Comparison of ENCODE assay signal across 21 cellular contexts in the genomic region with DNA sequence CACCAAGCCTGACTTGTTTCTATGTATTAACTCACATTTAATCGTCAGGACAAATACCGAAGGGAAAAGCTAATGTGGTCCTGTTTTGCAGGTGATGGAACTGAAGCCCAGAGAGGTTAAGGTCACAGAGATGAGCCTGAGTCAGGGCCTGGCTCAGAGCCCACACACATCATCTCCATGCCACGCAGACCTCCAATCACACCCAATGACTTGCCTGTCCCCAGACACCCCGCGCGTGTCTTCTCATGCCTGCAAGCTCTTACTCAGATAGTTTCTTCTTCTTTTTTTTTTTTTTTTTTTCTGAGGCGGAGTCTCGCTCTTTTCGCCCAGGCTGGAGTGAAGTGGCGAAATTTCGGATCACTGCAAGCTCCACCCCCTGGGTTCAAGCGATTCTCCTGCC. TPM values are rescaled to one million over a fixed set of nuclear protein-coding genes. Genes with fewer than 3 reads are reported as not detected.
"Had no signal": no experiment of that assay in that cellular context is flagged by ENCODE, and none has a peak within 500 bp of the region (broad histone marks: within the 10 kb centered on the region; RNA-seq: fewer than 3 reads in every experiment).

No MANE protein-coding gene starts in this region.

- H3K9me3 ChIP-seq: esophagus squamous epithelium, heart right ventricle, left ventricle myocardium inferior, testis, upper lobe of right lung had no signal

- ATAC-seq: activated T-helper 17 cell treated with anti-CD3 and anti-CD28 coated beads, Interleukin-2, amount 50 U/mL, for 72 hours; stimulated activated naive CD8-positive, alpha-beta T cell treated with anti-CD3 and anti-CD28 coated beads, Interleukin-15, amount 100 ng/mL, for 72 hours; upper lobe of right lung had no signal

- DNase-seq: activated B cell treated with CpG ODN at 0.5 μM for 24 hours; activated CD4-positive, alpha-beta T cell treated with anti-CD3 and anti-CD28 coated beads, Interleukin-2, amount 50 U/mL, for 1 hour; activated naive CD4-positive, alpha-beta T cell treated with anti-CD3 and anti-CD28 coated beads, Interleukin-2, amount 50 U/mL, for 16 hours; activated T-cell treated with anti-CD3 and anti-CD28 coated beads for 4 hours; brain microvascular endothelial cell; dermis blood vessel endothelial cell; endodermal cell; esophagus squamous epithelium; heart right ventricle; left ventricle myocardium inferior; stimulated activated CD4-positive, alpha-beta T cell treated with anti-CD3 and anti-CD28 coated beads, Interleukin-4, amount 100 ng/mL, for 1 hour; stimulated activated CD8-positive, alpha-beta memory T cell treated with anti-CD3 and anti-CD28 coated beads, Interleukin-4, amount 100 ng/mL, for 48 hours; stimulated activated naive CD8-positive, alpha-beta T cell treated with anti-CD3 and anti-CD28 coated beads, Interleukin-15, amount 100 ng/mL, for 72 hours; testis; upper lobe of right lung had no signal

- H3K27ac ChIP-seq: brain microvascular endothelial cell, heart right ventricle, left ventricle myocardium inferior, testis, upper lobe of right lung had no signal

- H3K27me3 ChIP-seq: brain microvascular endothelial cell, esophagus squamous epithelium, heart right ventricle, testis, upper lobe of right lung had no signal

- H3K4me3 ChIP-seq: esophagus squamous epithelium, heart right ventricle, left ventricle myocardium inferior, testis, upper lobe of right lung had no signal

- H3K36me3 ChIP-seq: brain microvascular endothelial cell, esophagus squamous epithelium, heart right ventricle, left ventricle myocardium inferior, upper lobe of right lung had no signal

- H3K4me1 ChIP-seq: heart right ventricle, left ventricle myocardium inferior, testis, upper lobe of right lung had no signal

RNA-seq across cellular contexts. Expression of a gene that starts 16.4 kb away (rescaled TPM):
- polyA plus RNA-seq: neural cell had no signal

RNA-seq across cellular contexts. Expression of a gene that starts 19.4 kb away (rescaled TPM):
- total RNA-seq: activated B cell treated with CpG ODN at 0.5 μM for 24 hours, cerebellum, dermis blood vessel endothelial cell, endodermal cell, esophagus squamous epithelium, frontal cortex, heart right ventricle, left ventricle myocardium inferior, mesenteric fat pad, osteocyte, upper lobe of right lung had no signal
- polyA plus RNA-seq: heart right ventricle, neural cell had no signal
